In the genomic region with DNA sequence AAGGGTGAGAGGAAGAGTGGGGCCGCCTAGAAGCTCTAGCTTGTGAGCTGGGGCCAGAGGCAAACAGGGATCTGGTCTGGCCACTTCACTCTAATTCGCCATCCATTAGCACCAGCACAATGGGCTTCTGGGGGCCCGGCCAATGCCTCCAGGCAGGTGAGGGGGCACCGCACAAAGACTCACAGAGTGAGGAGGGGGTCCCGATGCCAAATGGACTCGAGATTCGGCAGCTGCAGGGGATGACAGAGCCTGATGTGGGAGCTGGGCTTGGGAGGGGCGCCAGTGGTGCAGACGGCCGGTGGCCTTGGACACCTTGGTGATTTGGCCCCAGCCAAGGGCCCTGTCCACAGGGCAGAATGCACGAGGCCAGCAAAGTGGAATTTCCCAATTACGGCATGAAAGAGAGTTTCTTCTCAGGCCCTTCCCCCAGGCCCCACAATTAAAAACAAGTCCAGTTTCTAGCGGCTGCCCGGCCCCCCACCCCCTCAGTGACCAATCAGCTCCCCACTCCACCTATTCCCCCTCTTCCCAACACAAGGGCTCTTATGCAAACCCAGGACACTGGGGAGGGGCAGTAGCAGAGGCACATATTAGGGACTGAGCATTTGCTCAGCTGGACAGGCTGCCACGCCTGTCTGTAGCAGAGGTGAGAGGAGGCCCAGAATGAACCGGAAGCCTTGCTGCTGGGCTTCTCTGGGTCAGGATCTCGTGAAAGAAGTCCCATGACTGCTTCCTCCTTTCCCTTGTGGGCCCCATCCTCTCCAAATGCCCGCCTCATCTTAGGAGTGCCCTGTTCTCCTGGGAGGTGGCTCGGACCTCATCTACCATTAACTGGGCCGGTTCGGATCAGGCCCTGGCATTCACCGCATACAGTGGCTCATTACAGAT, we compare ENCODE assay signal across 1 cellular context.
TF ChIP-seq lines count a peak whose summit lies in the region.

No MANE protein-coding gene starts in this region.

TF ChIP-seq in HepG2, 621 proteins besides CTCF, POLR2A, EP300 and RAD21 (continued from another document and continues in another):
- TF ChIP-seq ZNF784 (CRISPR knock-in tag; IDR thresholded peaks at IDR 0.05; ENCODE audit: borderline replicate concordance) (peak; percentile 65), ZNF263 (CRISPR knock-in tag; IDR thresholded peaks at IDR 0.05) (peak; percentile 11; the same call in 1 of the 2 replicates), ZSCAN25 (CRISPR knock-in tag; IDR thresholded peaks at IDR 0.05) (peak; percentile 70; the same call in 1 of the 2 replicates), JDP2 (CRISPR knock-in tag; IDR thresholded peaks at IDR 0.05; ENCODE audit: borderline replicate concordance) (0 out of 2 replicates have a peak, but pooled peaks have one; percentile 61), GATAD2A (CRISPR knock-in tag; IDR thresholded peaks at IDR 0.05) (peak; percentile 80; the same call in 1 of the 2 replicates), MLXIP (CRISPR knock-in tag; IDR thresholded peaks at IDR 0.05; ENCODE audit: borderline replicate concordance) (no peak), ZNF558 (CRISPR knock-in tag; IDR thresholded peaks at IDR 0.05; ENCODE audit: borderline replicate concordance) (no peak; the same call in 1 of the 2 replicates), MZF1 (CRISPR knock-in tag; IDR thresholded peaks at IDR 0.05; ENCODE audit: borderline replicate concordance) (no peak), SMYD3 (CRISPR knock-in tag; IDR thresholded peaks at IDR 0.05) (peak; percentile 95), RELA (CRISPR knock-in tag; IDR thresholded peaks at IDR 0.05) (peak; percentile 29; the same call in 1 of the 2 replicates), ATF5 (CRISPR knock-in tag; IDR thresholded peaks at IDR 0.05; ENCODE audit: low read depth) (no peak), DZIP1 (CRISPR knock-in tag; IDR thresholded peaks at IDR 0.05) (peak; percentile 43; the same call in 1 of the 2 replicates), GABPA (IDR thresholded peaks at IDR 0.05; ENCODE audit: low read depth, low read length) (peak; percentile 45), GABPA (CRISPR knock-in tag; IDR thresholded peaks at IDR 0.05; ENCODE audit: low read depth) (peak; percentile 86), ZNF20 (CRISPR knock-in tag; IDR thresholded peaks at IDR 0.05) (0 out of 2 replicates have a peak, but pooled peaks have one; percentile 5), ZNF382 (CRISPR knock-in tag; IDR thresholded peaks at IDR 0.05; ENCODE audit: borderline replicate concordance) (no peak), ZNF232 (CRISPR knock-in tag; IDR thresholded peaks at IDR 0.05; ENCODE audit: borderline replicate concordance) (no peak; the same call in none of the 2 replicates), GABPB1 (CRISPR knock-in tag; IDR thresholded peaks at IDR 0.05) (peak; percentile 84), MAF1 (CRISPR knock-in tag; IDR thresholded peaks at IDR 0.05; ENCODE audit: borderline replicate concordance) (peak; percentile 84), AKAP8 (CRISPR knock-in tag; IDR thresholded peaks at IDR 0.05) (peak; percentile 77), ZBTB42 (CRISPR knock-in tag; IDR thresholded peaks at IDR 0.05) (peak; percentile 87), ZNF326 (CRISPR knock-in tag; IDR thresholded peaks at IDR 0.05; ENCODE audit: borderline replicate concordance) (no peak), MXD4 (CRISPR knock-in tag; IDR thresholded peaks at IDR 0.05) (no peak; the same call in 1 of the 2 replicates), FOXK2 (IDR thresholded peaks at IDR 0.05) (peak; percentile 91), GATA4 (IDR thresholded peaks at IDR 0.05; ENCODE audit: borderline replicate concordance, low read depth) (peak; percentile 66; the same call in 1 of the 2 replicates), NR3C1 (CRISPR knock-in tag; IDR thresholded peaks at IDR 0.05) (no peak), SIX4 (CRISPR knock-in tag; IDR thresholded peaks at IDR 0.05) (peak; percentile 84), KMT2B (CRISPR knock-in tag; IDR thresholded peaks at IDR 0.05) (no peak; the same call in 1 of the 2 replicates), CBX5 (CRISPR knock-in tag; IDR thresholded peaks at IDR 0.05; ENCODE audit: borderline replicate concordance) (peak; percentile 87; the same call in 1 of the 2 replicates), SNAPC2 (CRISPR knock-in tag; IDR thresholded peaks at IDR 0.05) (peak; percentile 56; the same call in 1 of the 2 replicates), EZH2 (conservative IDR thresholded peaks at IDR 0.05; ENCODE audit: low read depth, low read length) (no peak), ZNF205 (CRISPR knock-in tag; IDR thresholded peaks at IDR 0.05) (peak; percentile 32), TOE1 (CRISPR knock-in tag; IDR thresholded peaks at IDR 0.05) (peak; percentile 17; the same call in 1 of the 2 replicates), ZNF414 (CRISPR knock-in tag; IDR thresholded peaks at IDR 0.05) (peak; percentile 11; the same call in 1 of the 2 replicates), NFATC3 (CRISPR knock-in tag; IDR thresholded peaks at IDR 0.05) (no peak; the same call in 1 of the 2 replicates)
- TF ChIP-seq, protein P1, sequence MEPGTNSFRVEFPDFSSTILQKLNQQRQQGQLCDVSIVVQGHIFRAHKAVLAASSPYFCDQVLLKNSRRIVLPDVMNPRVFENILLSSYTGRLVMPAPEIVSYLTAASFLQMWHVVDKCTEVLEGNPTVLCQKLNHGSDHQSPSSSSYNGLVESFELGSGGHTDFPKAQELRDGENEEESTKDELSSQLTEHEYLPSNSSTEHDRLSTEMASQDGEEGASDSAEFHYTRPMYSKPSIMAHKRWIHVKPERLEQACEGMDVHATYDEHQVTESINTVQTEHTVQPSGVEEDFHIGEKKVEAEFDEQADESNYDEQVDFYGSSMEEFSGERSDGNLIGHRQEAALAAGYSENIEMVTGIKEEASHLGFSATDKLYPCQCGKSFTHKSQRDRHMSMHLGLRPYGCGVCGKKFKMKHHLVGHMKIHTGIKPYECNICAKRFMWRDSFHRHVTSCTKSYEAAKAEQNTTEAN (CRISPR knock-in tag; conservative IDR thresholded peaks at IDR 0.05): peak; percentile 71; the same call in 1 of the 2 replicates
- TF ChIP-seq, protein P2, sequence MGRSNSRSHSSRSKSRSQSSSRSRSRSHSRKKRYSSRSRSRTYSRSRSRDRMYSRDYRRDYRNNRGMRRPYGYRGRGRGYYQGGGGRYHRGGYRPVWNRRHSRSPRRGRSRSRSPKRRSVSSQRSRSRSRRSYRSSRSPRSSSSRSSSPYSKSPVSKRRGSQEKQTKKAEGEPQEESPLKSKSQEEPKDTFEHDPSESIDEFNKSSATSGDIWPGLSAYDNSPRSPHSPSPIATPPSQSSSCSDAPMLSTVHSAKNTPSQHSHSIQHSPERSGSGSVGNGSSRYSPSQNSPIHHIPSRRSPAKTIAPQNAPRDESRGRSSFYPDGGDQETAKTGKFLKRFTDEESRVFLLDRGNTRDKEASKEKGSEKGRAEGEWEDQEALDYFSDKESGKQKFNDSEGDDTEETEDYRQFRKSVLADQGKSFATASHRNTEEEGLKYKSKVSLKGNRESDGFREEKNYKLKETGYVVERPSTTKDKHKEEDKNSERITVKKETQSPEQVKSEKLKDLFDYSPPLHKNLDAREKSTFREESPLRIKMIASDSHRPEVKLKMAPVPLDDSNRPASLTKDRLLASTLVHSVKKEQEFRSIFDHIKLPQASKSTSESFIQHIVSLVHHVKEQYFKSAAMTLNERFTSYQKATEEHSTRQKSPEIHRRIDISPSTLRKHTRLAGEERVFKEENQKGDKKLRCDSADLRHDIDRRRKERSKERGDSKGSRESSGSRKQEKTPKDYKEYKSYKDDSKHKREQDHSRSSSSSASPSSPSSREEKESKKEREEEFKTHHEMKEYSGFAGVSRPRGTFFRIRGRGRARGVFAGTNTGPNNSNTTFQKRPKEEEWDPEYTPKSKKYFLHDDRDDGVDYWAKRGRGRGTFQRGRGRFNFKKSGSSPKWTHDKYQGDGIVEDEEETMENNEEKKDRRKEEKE (IDR thresholded peaks at IDR 0.05): no peak
- TF ChIP-seq, protein P3, sequence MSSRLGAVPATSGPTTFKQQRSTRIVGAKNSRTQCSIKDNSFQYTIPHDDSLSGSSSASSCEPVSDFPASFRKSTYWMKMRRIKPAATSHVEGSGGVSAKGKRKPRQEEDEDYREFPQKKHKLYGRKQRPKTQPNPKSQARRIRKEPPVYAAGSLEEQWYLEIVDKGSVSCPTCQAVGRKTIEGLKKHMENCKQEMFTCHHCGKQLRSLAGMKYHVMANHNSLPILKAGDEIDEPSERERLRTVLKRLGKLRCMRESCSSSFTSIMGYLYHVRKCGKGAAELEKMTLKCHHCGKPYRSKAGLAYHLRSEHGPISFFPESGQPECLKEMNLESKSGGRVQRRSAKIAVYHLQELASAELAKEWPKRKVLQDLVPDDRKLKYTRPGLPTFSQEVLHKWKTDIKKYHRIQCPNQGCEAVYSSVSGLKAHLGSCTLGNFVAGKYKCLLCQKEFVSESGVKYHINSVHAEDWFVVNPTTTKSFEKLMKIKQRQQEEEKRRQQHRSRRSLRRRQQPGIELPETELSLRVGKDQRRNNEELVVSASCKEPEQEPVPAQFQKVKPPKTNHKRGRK (CRISPR knock-in tag; IDR thresholded peaks at IDR 0.05): no peak
- TF ChIP-seq, protein P4, sequence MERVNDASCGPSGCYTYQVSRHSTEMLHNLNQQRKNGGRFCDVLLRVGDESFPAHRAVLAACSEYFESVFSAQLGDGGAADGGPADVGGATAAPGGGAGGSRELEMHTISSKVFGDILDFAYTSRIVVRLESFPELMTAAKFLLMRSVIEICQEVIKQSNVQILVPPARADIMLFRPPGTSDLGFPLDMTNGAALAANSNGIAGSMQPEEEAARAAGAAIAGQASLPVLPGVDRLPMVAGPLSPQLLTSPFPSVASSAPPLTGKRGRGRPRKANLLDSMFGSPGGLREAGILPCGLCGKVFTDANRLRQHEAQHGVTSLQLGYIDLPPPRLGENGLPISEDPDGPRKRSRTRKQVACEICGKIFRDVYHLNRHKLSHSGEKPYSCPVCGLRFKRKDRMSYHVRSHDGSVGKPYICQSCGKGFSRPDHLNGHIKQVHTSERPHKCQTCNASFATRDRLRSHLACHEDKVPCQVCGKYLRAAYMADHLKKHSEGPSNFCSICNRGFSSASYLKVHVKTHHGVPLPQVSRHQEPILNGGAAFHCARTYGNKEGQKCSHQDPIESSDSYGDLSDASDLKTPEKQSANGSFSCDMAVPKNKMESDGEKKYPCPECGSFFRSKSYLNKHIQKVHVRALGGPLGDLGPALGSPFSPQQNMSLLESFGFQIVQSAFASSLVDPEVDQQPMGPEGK (CRISPR knock-in tag; IDR thresholded peaks at IDR 0.05): peak; percentile 97
